ENCODE assay signal across 28 cellular contexts in genomic region chr5:74801941-74802340, GRCh38. TPM values are rescaled to one million over a fixed set of nuclear protein-coding genes. Genes with fewer than 3 reads are reported as not detected.
DNase-seq lines count a peak whose midpoint lies in the region; ATAC-seq and TF ChIP-seq lines count a peak whose summit lies in the region.
"Had no signal": no experiment of that assay in that cellular context is flagged by ENCODE, and none has a peak within 500 bp of the region (broad histone marks: within the 10 kb centered on the region; RNA-seq: fewer than 3 reads in every experiment).

No MANE protein-coding gene starts in this region.

- H3K9me3 ChIP-seq in breast epithelium (no peaks in the 10 kb centered on the region), PC-3 (ENCODE audit: low read length) (no peaks in the 10 kb centered on the region), neural progenitor cell (ENCODE audit: low read depth) (no peaks in the 10 kb centered on the region)
- H3K9me3 ChIP-seq in naive thymus-derived CD4-positive, alpha-beta T cell (ENCODE audit: control insufficient read depth in 2 of 3, low read length in 3 of 3) = no peaks in the 10 kb centered on the region
- H3K9me3 ChIP-seq: BLaER1, Caco-2, heart left ventricle, lower lobe of right lung, ovary, stomach, tibial artery had no signal

- H3K36me3 Mint-ChIP-seq in MCF 10A (ENCODE audit: insufficient read depth, unreplicated experiment) = no peaks in the 10 kb centered on the region
- peaks cover 22% of the 10 kb centered on the region for H3K36me3 Mint-ChIP-seq in effector memory CD8-positive, alpha-beta T cell (ENCODE audit: insufficient read depth)
- H3K36me3 Mint-ChIP-seq in neural progenitor cell = peaks cover 10% of the 10 kb centered on the region
- peaks cover 0 to 7% of the 10 kb centered on the region in 2 donors for H3K36me3 Mint-ChIP-seq in CD14-positive monocyte
- H3K36me3 Mint-ChIP-seq in naive thymus-derived CD4-positive, alpha-beta T cell = peaks cover 0 to 37% (median 9%) of the 10 kb centered on the region in 5 donors

- H3K4me2 ChIP-seq in PC-3 (ENCODE audit: low read length) (no peak overlapping the region), neural progenitor cell (no peak overlapping the region)
- H3K4me2 ChIP-seq: BLaER1 had no signal

- H3K4me1 ChIP-seq in breast epithelium = no peaks in the 10 kb centered on the region
- H3K4me1 ChIP-seq in PC-3 (ENCODE audit: insufficient read depth, low read length) = peaks cover 7% of the 10 kb centered on the region; the same call in 1 of the 2 replicates
- H3K4me1 ChIP-seq in neural progenitor cell = no peaks in the 10 kb centered on the region
- no peaks in the 10 kb centered on the region for H3K4me1 ChIP-seq in naive thymus-derived CD4-positive, alpha-beta T cell (ENCODE audit: control insufficient read depth in 2 of 2, insufficient read depth in 2 of 2, low read length in 2 of 2)
- H3K4me1 ChIP-seq: BLaER1, heart left ventricle, lower lobe of right lung, stomach, tibial artery had no signal

- no peaks in the 10 kb centered on the region for H3K9me3 Mint-ChIP-seq in MCF 10A (ENCODE audit: unreplicated experiment)
- H3K9me3 Mint-ChIP-seq in effector memory CD8-positive, alpha-beta T cell = no peaks in the 10 kb centered on the region
- no peaks in the 10 kb centered on the region for H3K9me3 Mint-ChIP-seq in neural progenitor cell
- no peaks in the 10 kb centered on the region for H3K9me3 Mint-ChIP-seq in CD14-positive monocyte
- H3K9me3 Mint-ChIP-seq in naive thymus-derived CD4-positive, alpha-beta T cell = no peaks in the 10 kb centered on the region
- H3K9me3 Mint-ChIP-seq: nephron; T-helper 1 cell treated with Interleukin-12 subunit alpha and Interleukin-12 subunit beta and Interleukin-4 antibody, amounts not matched to agents 30 μg/mL and 1 μg/mL, for 36 hours had no signal

- no peak overlapping the region for H3K4me3 Mint-ChIP-seq in MCF 10A (ENCODE audit: unreplicated experiment)
- H3K4me3 Mint-ChIP-seq in effector memory CD8-positive, alpha-beta T cell = no peak overlapping the region
- H3K4me3 Mint-ChIP-seq in neural progenitor cell = no peak overlapping the region
- no peak overlapping the region for H3K4me3 Mint-ChIP-seq in CD14-positive monocyte
- no peak overlapping the region for H3K4me3 Mint-ChIP-seq in naive thymus-derived CD4-positive, alpha-beta T cell
- H3K4me3 Mint-ChIP-seq: nephron; T-helper 1 cell treated with Interleukin-12 subunit alpha and Interleukin-12 subunit beta and Interleukin-4 antibody, amounts not matched to agents 30 μg/mL and 1 μg/mL, for 36 hours had no signal

- CTCF ChIA-PET in MCF 10A (lab: Yijun Ruan, JAX) (interaction anchor here (0.6 to 1.0 kb wide), 2 partner anchors 79 to 118 kb away, joined by 3 read pairs; no protein-coding TSS in a partner anchor), PC-3 (lab: Charles Lee) (no interaction called here)
- CTCF ChIA-PET in naive thymus-derived CD4-positive, alpha-beta T cell (lab: Charles Lee) = no interaction called here

- H3K9ac ChIP-seq in PC-3 (ENCODE audit: low read length) (no peak overlapping the region), neural progenitor cell (no peak overlapping the region)
- H3K9ac ChIP-seq: BLaER1 had no signal

- H3K27me3 Mint-ChIP-seq in MCF 10A (ENCODE audit: insufficient read depth, unreplicated experiment) (no peaks in the 10 kb centered on the region), neural progenitor cell (ENCODE audit: insufficient read depth, low read depth) (no peaks in the 10 kb centered on the region), CD14-positive monocyte (ENCODE audit: low read depth in 3 of 3) (peaks cover 0 to 3% (median 0%) of the 10 kb centered on the region in 3 donors)
- H3K27me3 Mint-ChIP-seq in effector memory CD8-positive, alpha-beta T cell = no peaks in the 10 kb centered on the region
- no peaks in the 10 kb centered on the region for H3K27me3 Mint-ChIP-seq in naive thymus-derived CD4-positive, alpha-beta T cell

- peaks cover 7% of the 10 kb centered on the region for H3K4me1 Mint-ChIP-seq in MCF 10A (ENCODE audit: insufficient read depth, unreplicated experiment)
- no peaks in the 10 kb centered on the region for H3K4me1 Mint-ChIP-seq in effector memory CD8-positive, alpha-beta T cell (ENCODE audit: low read depth in 2 of 2)
- H3K4me1 Mint-ChIP-seq in neural progenitor cell = no peaks in the 10 kb centered on the region
- H3K4me1 Mint-ChIP-seq in CD14-positive monocyte = no peaks in the 10 kb centered on the region
- H3K4me1 Mint-ChIP-seq in naive thymus-derived CD4-positive, alpha-beta T cell = peaks cover 0 to 4% (median 0%) of the 10 kb centered on the region in 7 donors
- H3K4me1 Mint-ChIP-seq: nephron had no signal

- H3K27ac ChIP-seq in breast epithelium = no peak overlapping the region
- H3K27ac ChIP-seq in PC-3 (ENCODE audit: low read length) = no peak overlapping the region
- H3K27ac ChIP-seq in neural progenitor cell = no peak overlapping the region
- no peak overlapping the region for H3K27ac ChIP-seq in naive thymus-derived CD4-positive, alpha-beta T cell (ENCODE audit: low read depth, low read length)
- H3K27ac ChIP-seq: BLaER1, heart left ventricle, lower lobe of right lung, ovary, stomach, tibial artery had no signal

- DNase-seq in MCF 10A (ENCODE audit: unreplicated experiment) (peak; percentile 16), breast epithelium (ENCODE audit: low spot score in 2 of 2) (no peak), PC-3 (peak; percentile 44), neural progenitor cell (ENCODE audit: low spot score) (no peak), CD14-positive monocyte (ENCODE audit: low spot score) (no peak), RPMI8226 (no peak)
- no peak for DNase-seq in effector memory CD8-positive, alpha-beta T cell
- DNase-seq in naive thymus-derived CD4-positive, alpha-beta T cell = no peak
- DNase-seq: activated effector memory CD4-positive, alpha-beta T cell treated with anti-CD3 and anti-CD28 coated beads, Interleukin-2, amount 50 U/mL, for 16 hours; activated T-cell treated with anti-CD3 and anti-CD28 coated beads for 4 hours; Caco-2; DMS79 treated with DMSO at 0.1 percent for 48 hours; dorsolateral prefrontal cortex; heart left ventricle; lower lobe of right lung; MM.1S; NCI-H1417; NCI-H2029 treated with DMSO at 0.1 percent for 48 hours; NCI-H345; ovary; retina; small intestine; stimulated activated CD4-positive, alpha-beta T cell treated with anti-CD3 and anti-CD28 coated beads, Interleukin-2, amount 100 ng/mL, for 24 hours; stomach; tibial artery had no signal

- no peaks in the 10 kb centered on the region for H3K9me2 ChIP-seq in PC-3 (replicated peaks; ENCODE audit: low read length)

- no peaks in the 10 kb centered on the region for H4K20me1 ChIP-seq in PC-3 (ENCODE audit: low read length)
- no peaks in the 10 kb centered on the region for H4K20me1 ChIP-seq in neural progenitor cell (ENCODE audit: low read depth)
- H4K20me1 ChIP-seq: BLaER1 had no signal

- H3K27me3 ChIP-seq in breast epithelium (no peaks in the 10 kb centered on the region), PC-3 (ENCODE audit: low read length) (no peaks in the 10 kb centered on the region), neural progenitor cell (no peaks in the 10 kb centered on the region)
- H3K27me3 ChIP-seq in naive thymus-derived CD4-positive, alpha-beta T cell (ENCODE audit: control insufficient read depth in 2 of 2, insufficient read depth in 2 of 2, low read length in 2 of 2) = no peaks in the 10 kb centered on the region
- H3K27me3 ChIP-seq: BLaER1, dorsolateral prefrontal cortex, ovary, stomach, tibial artery had no signal

- POLR2A ChIA-PET in MCF 10A (lab: Yijun Ruan, JAX) = interaction anchor here (2.3 kb wide), 1 partner anchor 35 kb away, joined by 7 read pairs; the partner anchor contains the start of genes GFM2 and NSA2
- POLR2A ChIA-PET in PC-3 (lab: Charles Lee; ENCODE audit: unreplicated experiment) = no interaction called here
- POLR2A ChIA-PET in naive thymus-derived CD4-positive, alpha-beta T cell (lab: Charles Lee) = interaction anchor here (0.7 kb wide), 1 partner anchor 9 kb away, joined by 3 read pairs; no protein-coding TSS in a partner anchor

- TF ChIP-seq CTCF in MCF 10A (IDR thresholded peaks at IDR 0.05; ENCODE audit: unreplicated experiment) (no peak), breast epithelium (IDR thresholded peaks at IDR 0.05) (no peak), PC-3 (conservative IDR thresholded peaks at IDR 0.05; ENCODE audit: low read depth, low read length) (no peak), neural progenitor cell (IDR thresholded peaks at IDR 0.05) (no peak), CD14-positive monocyte (IDR thresholded peaks at IDR 0.05) (no peak)

- no peaks in the 10 kb centered on the region for H3F3A ChIP-seq in PC-3 (ENCODE audit: low read length, unreplicated experiment)
- H3F3A ChIP-seq in neural progenitor cell (ENCODE audit: low read depth) = no peaks in the 10 kb centered on the region

- no peak overlapping the region for H2AFZ ChIP-seq in PC-3 (ENCODE audit: low read length)
- H2AFZ ChIP-seq in neural progenitor cell (replicated peaks) = no peak overlapping the region

- intact Hi-C loops in MCF 10A (cut with micrococcal nuclease) = no loop called here
- intact Hi-C loops in breast epithelium (cut with DNase I; ENCODE audit: low total_unique reads) = no loop called here
- intact Hi-C loops in PC-3 (cut with micrococcal nuclease) = no loop called here
- intact Hi-C loops in CD14-positive monocyte (cut with micrococcal nuclease) = no loop called here
- intact Hi-C loops in naive thymus-derived CD4-positive, alpha-beta T cell (cut with micrococcal nuclease) = no loop called here

- no peak for ATAC-seq in PC-3
- ATAC-seq in effector memory CD8-positive, alpha-beta T cell (replicated peaks) = no peak
- ATAC-seq in naive thymus-derived CD4-positive, alpha-beta T cell = no peak
- ATAC-seq: heart left ventricle, lower lobe of right lung had no signal

- H3K4me3 ChIP-seq in breast epithelium (no peak overlapping the region), PC-3 (ENCODE audit: low read length) (no peak overlapping the region), neural progenitor cell (no peak overlapping the region)
- no peak overlapping the region for H3K4me3 ChIP-seq in naive thymus-derived CD4-positive, alpha-beta T cell (ENCODE audit: low read length)
- H3K4me3 ChIP-seq: BLaER1, dorsolateral prefrontal cortex, heart left ventricle, lower lobe of right lung, ovary, stomach, tibial artery had no signal

- H3K79me2 ChIP-seq in PC-3 (ENCODE audit: low read length) = no peaks in the 10 kb centered on the region
- no peaks in the 10 kb centered on the region for H3K79me2 ChIP-seq in neural progenitor cell (ENCODE audit: low read depth)

- BruUV-seq in MCF 10A (replicated peaks; lab: Mats Ljungman, UMichigan) (no TSS peak), PC-3 (replicated peaks; lab: Mats Ljungman, UMichigan) (no TSS peak)

- no peak overlapping the region for H3K27ac Mint-ChIP-seq in MCF 10A (ENCODE audit: low read depth, unreplicated experiment)
- H3K27ac Mint-ChIP-seq in effector memory CD8-positive, alpha-beta T cell = peak overlapping the region; percentile 1 to 3
- H3K27ac Mint-ChIP-seq in neural progenitor cell = no peak overlapping the region
- H3K27ac Mint-ChIP-seq in CD14-positive monocyte = no peak overlapping the region
- H3K27ac Mint-ChIP-seq in naive thymus-derived CD4-positive, alpha-beta T cell = peak overlapping the region in 4 of 9 donors; percentile 7 to 67 (median 29)
- H3K27ac Mint-ChIP-seq: nephron; T-helper 1 cell treated with Interleukin-12 subunit alpha and Interleukin-12 subunit beta and Interleukin-4 antibody, amounts not matched to agents 30 μg/mL and 1 μg/mL, for 36 hours had no signal

- TF ChIP-seq POLR2A in breast epithelium (IDR thresholded peaks at IDR 0.05) = no peak

- H3K36me3 ChIP-seq in breast epithelium = no peaks in the 10 kb centered on the region
- no peaks in the 10 kb centered on the region for H3K36me3 ChIP-seq in PC-3 (ENCODE audit: low read depth, low read length)
- H3K36me3 ChIP-seq in neural progenitor cell = no peaks in the 10 kb centered on the region
- peaks cover 0 to 29% (median 4%) of the 10 kb centered on the region in 3 experiments for H3K36me3 ChIP-seq in naive thymus-derived CD4-positive, alpha-beta T cell (ENCODE audit: control insufficient read depth in 2 of 3, insufficient read depth in 3 of 3, low read length in 3 of 3)
- H3K36me3 ChIP-seq: heart left ventricle, lower lobe of right lung, ovary, tibial artery had no signal

RNA-seq across cellular contexts. Expression of gene NSA2, which starts 34.9 kb away (rescaled TPM):
- total RNA-seq in MCF 10A (2022) (84.9 and 106 TPM in 2 replicates), breast epithelium (100 to 1,000 TPM; 129 to 150 (median 134) TPM), PC-3 (2014; rRNA removed) (51.5 and 55.8 TPM in 2 replicates), neural progenitor cell (ENCODE audit: low replicate concordance) (111 and 173 TPM in 2 replicates)
- 10 to 100 TPM; 31.2 to 37.5 TPM for polyA plus RNA-seq in CD14-positive monocyte
- 100 to 1,000 TPM in 3 of 5 experiments, 10 to 100 TPM in 2; 70.9 to 153 (median 126) TPM for total RNA-seq in naive thymus-derived CD4-positive, alpha-beta T cell
- polyA plus RNA-seq in naive thymus-derived CD4-positive, alpha-beta T cell = 10 to 100 TPM; 49.4 to 97.9 TPM

RNA-seq across cellular contexts. Expression of gene GFM2, which starts 35.0 kb away (rescaled TPM):
- total RNA-seq in MCF 10A (2022) = 26.4 and 31.9 TPM in 2 replicates
- 10 to 100 TPM; 21.0 to 30.3 (median 24.3) TPM for total RNA-seq in breast epithelium
- total RNA-seq in PC-3 (2014; rRNA removed) = 18.9 and 36.8 TPM in 2 replicates
- total RNA-seq in neural progenitor cell (ENCODE audit: low replicate concordance) = 43.9 and 67.9 TPM in 2 replicates
- polyA plus RNA-seq in CD14-positive monocyte = 10 to 100 TPM in 1 of 2 donors, 1 to 10 TPM in 1; 9.3 to 11.3 TPM
- 10 to 100 TPM; 17.8 to 30.2 (median 20.5) TPM for total RNA-seq in naive thymus-derived CD4-positive, alpha-beta T cell
- 10 to 100 TPM in 1 of 2 donors, 1 to 10 TPM in 1; 8.6 to 12.0 TPM for polyA plus RNA-seq in naive thymus-derived CD4-positive, alpha-beta T cell

Comparison
In these comparisons a context has a peak if more than half of its experiments do, and no peak if none do; other contexts are left out.
1. DNase-seq: peak in MCF 10A (single experiment) and PC-3 (single experiment); none in breast epithelium (0 of 2), effector memory CD8-positive, alpha-beta T cell (0 of 3), neural progenitor cell (single experiment), CD14-positive monocyte (single experiment), naive thymus-derived CD4-positive, alpha-beta T cell (0 of 9) and RPMI8226 (single experiment).
2. H3K27ac Mint-ChIP-seq: peak in effector memory CD8-positive, alpha-beta T cell (2 of 2); none in MCF 10A (single experiment), neural progenitor cell (single experiment) and CD14-positive monocyte (0 of 7).